15 cellular contexts compared by ENCODE assay signal in the genomic region with DNA sequence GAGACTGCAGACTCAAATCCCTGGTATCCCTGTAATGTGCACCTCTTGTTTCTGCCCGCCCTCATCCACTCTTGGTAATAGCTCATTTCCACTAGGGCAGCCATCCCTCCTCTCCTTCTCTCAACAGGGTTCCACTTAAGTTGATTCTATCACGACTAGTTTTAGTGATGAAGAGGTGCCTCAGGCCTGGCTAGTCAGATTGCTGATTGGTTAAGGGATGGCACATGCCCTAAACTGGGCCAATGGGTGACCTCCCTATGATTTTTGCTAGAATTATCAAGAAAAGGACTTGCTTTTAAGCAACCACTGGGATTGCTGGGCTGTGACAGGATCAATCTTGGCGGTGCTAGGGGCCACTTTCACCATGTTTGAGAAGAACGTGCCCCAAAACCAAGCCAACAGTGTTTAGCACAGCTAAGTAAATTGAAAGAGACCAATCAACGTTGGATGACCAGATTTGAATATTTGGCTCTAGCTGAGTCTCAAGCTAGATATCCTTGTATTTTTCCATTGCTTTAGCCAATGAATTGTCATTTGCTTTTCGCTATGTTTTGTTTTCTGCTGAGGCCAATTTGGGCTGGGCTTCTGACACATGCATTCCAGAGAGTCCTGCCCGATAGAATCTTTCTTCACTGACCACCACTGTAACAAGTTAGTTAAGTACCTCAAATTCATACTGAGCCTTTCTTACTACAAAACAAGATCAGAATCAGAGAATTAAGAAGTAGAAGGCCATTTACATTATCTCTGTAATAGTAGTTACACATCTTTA.
A peak's percentile ranks its signal among the peaks of the same experiment; 100 is the strongest.
DNase-seq lines count a peak whose midpoint lies in the region; ATAC-seq and TF ChIP-seq lines count a peak whose summit lies in the region.
"Had no signal": no experiment of that assay in that cellular context is flagged by ENCODE, and none has a peak within 500 bp of the region (broad histone marks: within the 10 kb centered on the region; RNA-seq: fewer than 3 reads in every experiment).

No MANE protein-coding gene starts in this region.

- no peak for TF ChIP-seq CTCF in brain microvascular endothelial cell (IDR thresholded peaks at IDR 0.05; ENCODE audit: low read depth, low read length, missing control alignments)
- TF ChIP-seq CTCF in tibial artery (IDR thresholded peaks at IDR 0.05) = no peak
- no peak for TF ChIP-seq CTCF in uterus (IDR thresholded peaks at IDR 0.05)

- no peak overlapping the region for H3K4me3 ChIP-seq in brain microvascular endothelial cell (ENCODE audit: low read depth, low read length)
- H3K4me3 ChIP-seq in right cardiac atrium (ENCODE audit: low read length) = no peak overlapping the region
- H3K4me3 ChIP-seq in tibial artery = no peak overlapping the region
- H3K4me3 ChIP-seq in uterus = no peak overlapping the region

- H3K36me3 ChIP-seq in brain microvascular endothelial cell (replicated peaks) = no peaks in the 10 kb centered on the region
- no peaks in the 10 kb centered on the region for H3K36me3 ChIP-seq in tibial artery
- H3K36me3 ChIP-seq in uterus = no peaks in the 10 kb centered on the region

- H3K27me3 ChIP-seq in brain microvascular endothelial cell (replicated peaks) (no peaks in the 10 kb centered on the region), right cardiac atrium (ENCODE audit: control insufficient read depth, insufficient read depth) (no peaks in the 10 kb centered on the region), tibial artery (no peaks in the 10 kb centered on the region), uterus (no peaks in the 10 kb centered on the region)

- 46% methylated on average over 7 of the region's 7 CpGs for WGBS in right cardiac atrium

- peaks cover 11% of the 10 kb centered on the region for H3K4me1 ChIP-seq in right cardiac atrium (ENCODE audit: control insufficient read depth, insufficient read depth, low read length)
- peaks cover 0 to 65% (median 26%) of the 10 kb centered on the region in 4 donors for H3K4me1 ChIP-seq in tibial artery
- H3K4me1 ChIP-seq in uterus = peaks cover 7 to 12% of the 10 kb centered on the region in 2 donors

- H3K9me3 ChIP-seq in right cardiac atrium (ENCODE audit: control insufficient read depth, low read length) (no peaks in the 10 kb centered on the region), tibial artery (no peaks in the 10 kb centered on the region), uterus (no peaks in the 10 kb centered on the region)

- TF ChIP-seq POLR2A in uterus (IDR thresholded peaks at IDR 0.05) = no peak

- intact Hi-C loops in right cardiac atrium (cut with DNase I) = no loop called here
- intact Hi-C loops in tibial artery (cut with DNase I; ENCODE audit: low total_unique reads) = no loop called here
- intact Hi-C loops in uterus (cut with DNase I; ENCODE audit: low total_unique reads) = no loop called here

- no peak for TF ChIP-seq EP300 in Ishikawa (IDR thresholded peaks at IDR 0.05; ENCODE audit: borderline replicate concordance)

- no peak for TF ChIP-seq RAD21 in Ishikawa (IDR thresholded peaks at IDR 0.05; ENCODE audit: low read depth)

- in situ Hi-C loops in brain microvascular endothelial cell (cut with HindIII; ENCODE audit: low pct_ligation_motif_present, low sequenced_read_pairs) = no loop called here

- ATAC-seq in right cardiac atrium (peak; percentile 65 to 72), GM18858 (IDR thresholded peaks at IDR 0.05; ENCODE audit: unreplicated experiment) (no peak)
- ATAC-seq: activated CD8-positive, alpha-beta T cell treated with anti-CD3 and anti-CD28 coated beads, Interleukin-2, amount 10 ng/mL, durations not matched to agents 7 days and 5 days; stimulated activated naive CD8-positive, alpha-beta T cell treated with anti-CD3 and anti-CD28 coated beads, Interleukin-15, amount 100 ng/mL, for 72 hours had no signal

- DNase-seq in brain microvascular endothelial cell = peak; percentile 67
- DNase-seq in right cardiac atrium = no peak
- DNase-seq in tibial artery = no peak
- DNase-seq in uterus = no peak
- DNase-seq in activated CD4-positive, alpha-beta T cell treated with anti-CD3 and anti-CD28 coated beads, Interleukin-2, amount 50 U/mL, for 48 hours = no peak
- DNase-seq: activated CD8-positive, alpha-beta T cell treated with anti-CD3 and anti-CD28 coated beads, Interleukin-2, amount 10 ng/mL, durations not matched to agents 7 days and 5 days; caudate nucleus; naive B cell; NCI-H1436; NCI-H82; retina; SHP77 treated with DMSO at 0.1 percent for 48 hours; stimulated activated naive CD8-positive, alpha-beta T cell treated with anti-CD3 and anti-CD28 coated beads, Interleukin-15, amount 100 ng/mL, for 72 hours had no signal

- H3K27ac ChIP-seq in brain microvascular endothelial cell (no peak overlapping the region), right cardiac atrium (ENCODE audit: low read length) (no peak overlapping the region), tibial artery (peak overlapping the region; percentile 29 to 30), uterus (peak overlapping the region in 1 of 2 donors; percentile 33)

TF ChIP-seq in Ishikawa, 13 proteins besides CTCF, POLR2A, EP300 and RAD21:
- TF ChIP-seq TEAD4 (IDR thresholded peaks at IDR 0.05) (peak; percentile 18; the same call in 1 of the 2 replicates), YY1 (IDR thresholded peaks at IDR 0.05; ENCODE audit: low read depth) (no peak), ZBTB7A (IDR thresholded peaks at IDR 0.05; ENCODE audit: low read depth) (no peak), EGR1 (IDR thresholded peaks at IDR 0.05) (no peak), FOXM1 (IDR thresholded peaks at IDR 0.05; ENCODE audit: borderline replicate concordance, low read depth) (no peak)
- TF ChIP-seq, protein P1, sequence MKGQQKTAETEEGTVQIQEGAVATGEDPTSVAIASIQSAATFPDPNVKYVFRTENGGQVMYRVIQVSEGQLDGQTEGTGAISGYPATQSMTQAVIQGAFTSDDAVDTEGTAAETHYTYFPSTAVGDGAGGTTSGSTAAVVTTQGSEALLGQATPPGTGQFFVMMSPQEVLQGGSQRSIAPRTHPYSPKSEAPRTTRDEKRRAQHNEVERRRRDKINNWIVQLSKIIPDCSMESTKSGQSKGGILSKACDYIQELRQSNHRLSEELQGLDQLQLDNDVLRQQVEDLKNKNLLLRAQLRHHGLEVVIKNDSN (IDR thresholded peaks at IDR 0.05) = peak; percentile 15; the same call in 1 of the 2 replicates

Comparison
In these comparisons a context has a peak if more than half of its experiments do, and no peak if none do; other contexts are left out.
1. H3K27ac ChIP-seq: peak in tibial artery (2 of 2); none in brain microvascular endothelial cell (single experiment) and right cardiac atrium (single experiment).